In the genomic region with DNA sequence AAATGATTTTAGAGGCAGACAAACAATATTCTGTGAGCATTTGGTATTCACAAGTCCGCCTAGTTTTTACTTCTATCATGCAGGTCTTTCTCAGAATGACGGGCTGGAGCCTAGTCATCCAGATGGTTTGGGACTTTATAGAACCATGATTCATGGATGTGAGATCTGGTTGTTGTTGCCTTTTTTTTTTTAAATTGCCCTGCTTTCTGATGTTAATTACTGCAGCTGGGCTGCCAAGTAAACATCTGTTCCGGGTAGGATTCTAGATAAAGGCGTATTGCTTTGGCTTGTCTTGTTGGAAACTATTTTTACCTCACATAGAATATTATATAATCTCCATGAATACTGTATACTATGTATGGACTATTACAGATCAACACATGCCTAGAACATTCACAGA, we compare ENCODE assay signal across 16 cellular contexts. TPM values are rescaled to one million over a fixed set of nuclear protein-coding genes. Genes with fewer than 3 reads are reported as not detected.
A peak's percentile ranks its signal among the peaks of the same experiment; 100 is the strongest.
DNase-seq lines count a peak whose midpoint lies in the region; FAIRE-seq and TF ChIP-seq lines count a peak whose summit lies in the region.
"Had no signal": no experiment of that assay in that cellular context is flagged by ENCODE, and none has a peak within 500 bp of the region (broad histone marks: within the 10 kb centered on the region; RNA-seq: fewer than 3 reads in every experiment).

No MANE protein-coding gene starts in this region.

- no peak for FAIRE-seq in urothelium cell line (lab: Jason Lieb, UNC)
- FAIRE-seq: G401.6 had no signal

- peak overlapping the region; percentile 47 for H3K4me2 ChIP-seq in smooth muscle cell
- H3K4me2 ChIP-seq: KMS-11 had no signal

- DNase-seq in H7 (peak; percentile 10), NCI-H69 (lab: John Stamatoyannopoulos, UW) (peak; percentile 79), fibroblast of villous mesenchyme (ENCODE audit: low read depth) (peak; percentile 75), smooth muscle cell (lab: John Stamatoyannopoulos, UW; ENCODE audit: unreplicated experiment) (no peak), NCI-H526 (lab: John Stamatoyannopoulos, UW) (no peak), NAMALWA (ENCODE audit: low spot score) (no peak), urothelium cell line (ENCODE audit: low spot score) (no peak)
- DNase-seq: activated CD8-positive, alpha-beta T cell treated with anti-CD3 and anti-CD28 coated beads, Interleukin-2, amount 10 ng/mL, durations not matched to agents 7 days and 5 days; kidney glomerular epithelial cell; naive thymus-derived CD4-positive, alpha-beta T cell; NCI-H187 treated with DMSO at 0.1 percent for 48 hours; uterus had no signal

- no peak overlapping the region for H2AFZ ChIP-seq in smooth muscle cell (ENCODE audit: low read depth)

- H3K36me3 ChIP-seq in H7 (replicated peaks; ENCODE audit: control insufficient read depth, insufficient read depth, low read length) (no peaks in the 10 kb centered on the region), smooth muscle cell (ENCODE audit: low read depth) (no peaks in the 10 kb centered on the region)
- H3K36me3 ChIP-seq: ascending aorta, uterus had no signal

- H3K4me3 ChIP-seq in H7 (ENCODE audit: insufficient read depth, low read depth, low read length) (no peak overlapping the region), fibroblast of villous mesenchyme (ENCODE audit: low read depth, low read length) (no peak overlapping the region), smooth muscle cell (no peak overlapping the region)
- H3K4me3 ChIP-seq: ascending aorta, SJSA1, uterus had no signal

- H3K27ac ChIP-seq in smooth muscle cell (ENCODE audit: low read depth): peak overlapping the region; percentile 74
- H3K27ac ChIP-seq: ascending aorta, KMS-11, SJSA1, uterus had no signal

- H3K79me2 ChIP-seq in smooth muscle cell (ENCODE audit: low read depth): peaks cover 98% of the 10 kb centered on the region

- peaks cover 11% of the 10 kb centered on the region for H3F3A ChIP-seq in smooth muscle cell (ENCODE audit: low read depth)

- no peaks in the 10 kb centered on the region for H4K20me1 ChIP-seq in smooth muscle cell (ENCODE audit: low read depth)

- TF ChIP-seq CTCF in fibroblast of villous mesenchyme (IDR thresholded peaks at IDR 0.05; ENCODE audit: insufficient read depth, low read depth, low read length): no peak
- no peak for TF ChIP-seq CTCF in smooth muscle cell (IDR thresholded peaks at IDR 0.05; ENCODE audit: borderline replicate concordance, insufficient read depth, poor library complexity, severe bottlenecking)

- 20% methylated on average over 4 of the region's 4 CpGs for WGBS in smooth muscle cell (ENCODE audit: low lambda C conversion rate)

- peaks cover 7% of the 10 kb centered on the region for H3K4me1 ChIP-seq in smooth muscle cell (ENCODE audit: low read depth)
- H3K4me1 ChIP-seq: SJSA1 had no signal

- H3K27me3 ChIP-seq in H7 (ENCODE audit: control insufficient read depth, insufficient read depth, low read length) (no peaks in the 10 kb centered on the region), smooth muscle cell (ENCODE audit: low read depth) (no peaks in the 10 kb centered on the region)
- H3K27me3 ChIP-seq: ascending aorta, SJSA1, uterus had no signal

- no peaks in the 10 kb centered on the region for H3K9me3 ChIP-seq in smooth muscle cell (replicated peaks; ENCODE audit: low read depth)
- H3K9me3 ChIP-seq: ascending aorta, SJSA1, uterus had no signal

- H3K9ac ChIP-seq in smooth muscle cell (ENCODE audit: low read depth): no peak overlapping the region
- H3K9ac ChIP-seq: KMS-11 had no signal

RNA-seq across cellular contexts. Expression of gene RNF217, which starts 58.1 kb away (rescaled TPM):
- 2.9 and 7.1 TPM in 2 replicates for total RNA-seq in H7 (2014; rRNA removed; shearing (Covaris generic))
- total RNA-seq in fibroblast of villous mesenchyme: 24.5 and 25.5 TPM in 2 replicates
- 89.7 and 127 TPM in 2 replicates for total RNA-seq in smooth muscle cell
- 15.6 and 25.7 TPM in 2 replicates for polyA plus RNA-seq in smooth muscle cell

Comparison
In these comparisons a context has a peak if more than half of its experiments do, and no peak if none do; other contexts are left out.
1. DNase-seq: peak in H7 (single experiment), NCI-H69 (single experiment) and fibroblast of villous mesenchyme (single experiment); none in smooth muscle cell (single experiment), NCI-H526 (0 of 2), NAMALWA (single experiment) and urothelium cell line (single experiment).